Comparison of ENCODE assay signal across 1 cellular context in genomic region chr19:54435551-54436016, GRCh38.
TF ChIP-seq lines count a peak whose summit lies in the region.

No MANE protein-coding gene starts in this region.

TF ChIP-seq in HepG2, 621 proteins besides CTCF, POLR2A, EP300 and RAD21:
- TF ChIP-seq ZNF281 (CRISPR knock-in tag; IDR thresholded peaks at IDR 0.05; ENCODE audit: borderline replicate concordance), result peak; percentile 37; the same call in 1 of the 2 replicates
- no peak for TF ChIP-seq ZNF616 (CRISPR knock-in tag; IDR thresholded peaks at IDR 0.05; ENCODE audit: low read depth)
- TF ChIP-seq AGO2 (optimal IDR thresholded peaks at IDR 0.05; ENCODE audit: low read depth, low read length), result peak; percentile 6
- peak; percentile 31; the same call in 1 of the 2 replicates for TF ChIP-seq PCBP1 (IDR thresholded peaks at IDR 0.05; ENCODE audit: borderline replicate concordance, low read depth, low read length)
- TF ChIP-seq ZBED4 (CRISPR knock-in tag; IDR thresholded peaks at IDR 0.05; ENCODE audit: borderline replicate concordance), result no peak
- no peak for TF ChIP-seq ELF4 (CRISPR knock-in tag; IDR thresholded peaks at IDR 0.05; ENCODE audit: borderline replicate concordance)
- TF ChIP-seq RBFOX2 (IDR thresholded peaks at IDR 0.05; ENCODE audit: low read depth, low read length), result peak; percentile 65
- no peak for TF ChIP-seq POGZ (CRISPR knock-in tag; IDR thresholded peaks at IDR 0.05)
- peak; percentile 88 for TF ChIP-seq ZSCAN22 (CRISPR knock-in tag; IDR thresholded peaks at IDR 0.05)
